In the genomic region with DNA sequence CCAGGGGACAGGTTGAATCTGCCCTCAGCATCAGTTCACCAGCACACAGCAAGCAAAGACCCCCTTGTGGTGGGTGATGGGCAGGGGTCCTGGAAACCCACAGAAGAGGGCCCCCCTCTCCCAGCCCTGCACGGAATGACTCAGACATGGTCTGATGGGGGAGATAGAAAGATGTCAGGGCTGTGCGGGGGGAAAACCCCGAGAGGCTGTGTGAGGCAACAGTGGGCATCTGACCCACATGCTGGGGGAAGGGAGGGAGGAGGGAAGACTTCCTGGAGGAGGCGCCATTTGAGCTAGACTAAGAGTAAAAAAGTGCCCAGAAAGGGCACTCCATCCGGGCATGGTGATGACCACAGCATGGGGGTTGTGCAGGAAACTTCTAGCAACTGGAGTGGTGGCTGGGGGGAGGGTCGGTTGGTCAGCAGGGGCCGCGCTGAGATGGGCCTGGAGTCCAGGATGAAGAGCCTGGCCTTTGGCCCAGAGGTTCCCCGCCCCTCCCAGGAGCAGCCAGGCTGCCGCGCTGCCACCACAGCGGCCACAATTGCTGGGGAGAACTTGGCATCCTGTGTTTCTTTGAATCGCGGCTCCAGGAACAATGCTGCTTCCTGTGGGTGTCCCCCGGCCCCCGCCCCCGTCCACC, we compare ENCODE assay signal across 1 cellular context.
A peak's percentile ranks its signal among the peaks of the same experiment; 100 is the strongest.
TF ChIP-seq lines count a peak whose summit lies in the region.

No MANE protein-coding gene starts in this region.

TF ChIP-seq in endothelial cell of umbilical vein, 7 proteins besides CTCF, POLR2A, EP300 and RAD21:
- TF ChIP-seq EZH2 (IDR thresholded peaks at IDR 0.05; ENCODE audit: borderline replicate concordance, low read depth, low read length, severe bottlenecking) (no peak), FOS (IDR thresholded peaks at IDR 0.05; ENCODE audit: borderline replicate concordance, insufficient read depth, low read length) (peak; percentile 22), POLR2AphosphoS5 (IDR thresholded peaks at IDR 0.05; ENCODE audit: insufficient read depth, low read depth, low read length) (peak; percentile 32), GATA2 (IDR thresholded peaks at IDR 0.05; ENCODE audit: insufficient read depth, insufficient read length, low read depth, low read length) (peak; percentile 56)
